7 cellular contexts compared by ENCODE assay signal in genomic region chr16:70065376-70065745, GRCh38. TPM values are rescaled to one million over a fixed set of nuclear protein-coding genes. Genes with fewer than 3 reads are reported as not detected.
DNase-seq lines count a peak whose midpoint lies in the region; ATAC-seq, FAIRE-seq and TF ChIP-seq lines count a peak whose summit lies in the region.
"Not testable (repeated sequence)": the region's sequence is repeated elsewhere in the genome, so short reads cannot be mapped to it uniquely, and the experiment has no call there.

No MANE protein-coding gene starts in this region.

- H3K36me3 Mint-ChIP-seq in activated CD8-positive, alpha-beta T cell treated with anti-CD3 and anti-CD28 coated beads for 36 hours (ENCODE audit: low read depth); progenitor cell of endocrine pancreas (ENCODE audit: insufficient read depth): not testable (repeated sequence)

- peak overlapping the region; percentile 43 for H2AFZ ChIP-seq in keratinocyte (ENCODE audit: control insufficient read depth, low read length)

- H3K9me3 ChIP-seq in HUES6 (ENCODE audit: control insufficient read depth, insufficient read depth, low read depth, low read length); keratinocyte (ENCODE audit: control insufficient read depth, low read depth, low read length): not testable (repeated sequence)

- not testable (repeated sequence) for H3K27me3 ChIP-seq in HUES6 (ENCODE audit: control insufficient read depth, insufficient read depth, low read length); dorsolateral prefrontal cortex; keratinocyte (ENCODE audit: control insufficient read depth, extremely low read depth, insufficient read depth, low read length)

- FAIRE-seq in keratinocyte (lab: Jason Lieb, UNC) = not testable (repeated sequence)

- not testable (repeated sequence) for H3K27me3 Mint-ChIP-seq in activated CD8-positive, alpha-beta T cell treated with anti-CD3 and anti-CD28 coated beads for 36 hours; progenitor cell of endocrine pancreas

- DNase-seq in activated CD8-positive, alpha-beta T cell treated with anti-CD3 and anti-CD28 coated beads for 36 hours; keratinocyte (ENCODE audit: low read depth, low spot score); progenitor cell of endocrine pancreas (ENCODE audit: low spot score, unreplicated experiment): not testable (repeated sequence)
- DNase-seq in dorsolateral prefrontal cortex = peak in 1 of 10 donors; percentile 43

- peak; percentile 34 for ATAC-seq in GM18907 (IDR thresholded peaks at IDR 0.05; ENCODE audit: unreplicated experiment)
- ATAC-seq in HG02642 (IDR thresholded peaks at IDR 0.05; ENCODE audit: poor library complexity, unreplicated experiment) = peak; percentile 28
- peak; percentile 41 for ATAC-seq in activated CD8-positive, alpha-beta T cell treated with anti-CD3 and anti-CD28 coated beads for 36 hours

- H3K27ac Mint-ChIP-seq in activated CD8-positive, alpha-beta T cell treated with anti-CD3 and anti-CD28 coated beads for 36 hours; progenitor cell of endocrine pancreas: not testable (repeated sequence)

- TF ChIP-seq CTCF in activated CD8-positive, alpha-beta T cell treated with anti-CD3 and anti-CD28 coated beads for 36 hours (IDR thresholded peaks at IDR 0.05); keratinocyte (optimal IDR thresholded peaks at IDR 0.05 in 1 of 3, IDR thresholded peaks at IDR 0.05 in 1 of 3, conservative IDR thresholded peaks at IDR 0.05 in 1 of 3; ENCODE audit: extremely low read depth in 1 of 3, insufficient read depth in 2 of 3, low read length in 3 of 3); progenitor cell of endocrine pancreas (IDR thresholded peaks at IDR 0.05; ENCODE audit: unreplicated experiment): not testable (repeated sequence)
- peak in 1 of 56 donors; percentile 5 for TF ChIP-seq CTCF in dorsolateral prefrontal cortex (IDR thresholded peaks at IDR 0.05 in 54 of 56, conservative IDR thresholded peaks at IDR 0.05 in 2 of 56; ENCODE audit: low read depth in 1 of 56, partially characterized antibody in 56 of 56)

- peak overlapping the region; percentile 90 for H3K9ac ChIP-seq in HUES6 (ENCODE audit: low read length)
- peak overlapping the region; percentile 65 for H3K9ac ChIP-seq in keratinocyte (ENCODE audit: control insufficient read depth, extremely low read depth, insufficient read depth, low read length)

- H3K9me3 Mint-ChIP-seq in activated CD8-positive, alpha-beta T cell treated with anti-CD3 and anti-CD28 coated beads for 36 hours; progenitor cell of endocrine pancreas (ENCODE audit: low read depth): not testable (repeated sequence)

- not testable (repeated sequence) for H3K36me3 ChIP-seq in HUES6 (ENCODE audit: control insufficient read depth, insufficient read depth, low read length); keratinocyte (ENCODE audit: control insufficient read depth in 2 of 2, extremely low read depth in 1 of 2, insufficient read depth in 2 of 2, low read length in 2 of 2)

- H3K79me2 ChIP-seq in keratinocyte (ENCODE audit: control insufficient read depth, insufficient read depth, low read length) = peaks cover 25% of the 10 kb centered on the region

- dilution Hi-C loops in keratinocyte (cut with MboI; ENCODE audit: extremely low pct_ligation_motif_present, low sequenced_read_pairs) = not testable (repeated sequence)

- peak overlapping the region; percentile 82 for H3K4me3 Mint-ChIP-seq in activated CD8-positive, alpha-beta T cell treated with anti-CD3 and anti-CD28 coated beads for 36 hours
- peak overlapping the region; percentile 85 for H3K4me3 Mint-ChIP-seq in progenitor cell of endocrine pancreas (ENCODE audit: low read depth)

- H4K20me1 ChIP-seq in keratinocyte (ENCODE audit: control insufficient read depth, extremely low read depth, insufficient read depth, low read length) = not testable (repeated sequence)

- H3K4me3 ChIP-seq in HUES6 (ENCODE audit: low read depth, low read length) (peak overlapping the region; percentile 96), dorsolateral prefrontal cortex (peak overlapping the region; percentile 53 to 86 (median 73)), keratinocyte (ENCODE audit: control insufficient read depth in 2 of 3, extremely low read depth in 1 of 3, insufficient read depth in 2 of 3, low read depth in 1 of 3, low read length in 3 of 3) (peak overlapping the region; percentile 53 to 64 (median 53))

- CTCF ChIA-PET in activated CD8-positive, alpha-beta T cell treated with anti-CD3 and anti-CD28 coated beads for 36 hours (lab: Charles Lee) = not testable (repeated sequence)

- not testable (repeated sequence) for H3K4me1 Mint-ChIP-seq in activated CD8-positive, alpha-beta T cell treated with anti-CD3 and anti-CD28 coated beads for 36 hours (ENCODE audit: low read depth)
- peaks cover 27% of the 10 kb centered on the region for H3K4me1 Mint-ChIP-seq in progenitor cell of endocrine pancreas (ENCODE audit: low read depth)

- H3K27ac ChIP-seq in HUES6 (ENCODE audit: low read depth, low read length) = not testable (repeated sequence)
- H3K27ac ChIP-seq in dorsolateral prefrontal cortex (peak overlapping the region in 52 of 59 donors; percentile 26 to 89 (median 72)), keratinocyte (ENCODE audit: control insufficient read depth, insufficient read depth, low read length) (peak overlapping the region; percentile 70)

- peak overlapping the region; percentile 65 for H3K4me2 ChIP-seq in keratinocyte (ENCODE audit: control insufficient read depth, extremely low read depth, insufficient read depth, low read depth, low read length)

- not testable (repeated sequence) for H3K9me1 ChIP-seq in keratinocyte (ENCODE audit: control insufficient read depth, extremely low read depth, insufficient read depth, low read length)

- intact Hi-C loops in activated CD8-positive, alpha-beta T cell treated with anti-CD3 and anti-CD28 coated beads for 36 hours (cut with micrococcal nuclease); dorsolateral prefrontal cortex (cut with DNase I): not testable (repeated sequence)

- not testable (repeated sequence) for H3K4me1 ChIP-seq in HUES6 (ENCODE audit: control insufficient read depth, insufficient read depth, low read length); keratinocyte (ENCODE audit: control insufficient read depth, extremely low read depth, insufficient read depth, low read length)

- POLR2A ChIA-PET in activated CD8-positive, alpha-beta T cell treated with anti-CD3 and anti-CD28 coated beads for 36 hours (lab: Charles Lee) = not testable (repeated sequence)

RNA-seq across cellular contexts. Expression of gene PDPR, which starts 48.8 kb away (rescaled TPM):
- 10 to 100 TPM; 19.5 to 19.7 TPM for total RNA-seq in activated CD8-positive, alpha-beta T cell treated with anti-CD3 and anti-CD28 coated beads for 36 hours
- total RNA-seq in dorsolateral prefrontal cortex = 10 to 100 TPM; 12.7 to 50.7 (median 30.6) TPM
- polyA plus RNA-seq in keratinocyte = 17.4 to 23.1 TPM (median 19.8 TPM) in 3 replicates
- polyA plus RNA-seq in keratinocyte (2011; ENCODE audit: low read depth) = 1.6 TPM
- 4.6 and 7.0 TPM in 2 replicates for polyA plus RNA-seq in keratinocyte (2011; cell fraction: cytosol; rRNA removed)
- 48.4 and 51.0 TPM in 2 replicates for polyA plus RNA-seq in keratinocyte (2011; cell fraction: nucleus; rRNA removed)
- 4.8 and 13.4 TPM in 2 replicates for polyA plus RNA-seq in keratinocyte (2012; ENCODE audit: low replicate concordance)
- 31.3 to 60.2 TPM (median 45.8 TPM) in 3 replicates for polyA minus RNA-seq in keratinocyte
- polyA minus RNA-seq in keratinocyte (2011; cell fraction: cytosol; rRNA and poly(A)+ RNA removed) = 15.9 TPM
- polyA minus RNA-seq in keratinocyte (2011; cell fraction: nucleus; rRNA and poly(A)+ RNA removed) = 49.0 and 73.7 TPM in 2 replicates
- total RNA-seq in progenitor cell of endocrine pancreas = 26.4 and 28.4 TPM in 2 replicates
